In the genomic region with DNA sequence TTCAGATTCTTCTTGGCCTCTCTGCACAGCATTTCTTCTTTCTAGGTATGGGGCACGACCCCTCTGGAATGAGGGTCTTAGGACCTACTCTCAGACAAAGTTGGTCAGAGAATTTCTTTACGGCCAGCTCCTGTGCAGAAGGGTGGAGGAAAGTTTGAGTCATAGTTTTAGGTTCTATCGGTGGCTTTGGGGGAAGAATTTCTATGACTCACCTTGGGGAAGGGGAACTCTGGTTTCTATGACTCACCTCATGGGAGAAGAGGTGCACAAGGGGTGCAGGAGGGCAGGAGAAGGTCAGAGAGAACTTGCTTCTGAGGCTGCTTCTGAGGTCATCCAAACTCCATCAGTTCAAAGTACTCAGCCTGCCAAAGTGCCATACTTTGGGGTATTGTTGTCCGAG, we compare ENCODE assay signal across 9 cellular contexts. TPM values are rescaled to one million over a fixed set of nuclear protein-coding genes. Genes with fewer than 3 reads are reported as not detected.
DNase-seq lines count a peak whose midpoint lies in the region; ATAC-seq and TF ChIP-seq lines count a peak whose summit lies in the region.
"Had no signal": no experiment of that assay in that cellular context is flagged by ENCODE, and none has a peak within 500 bp of the region (broad histone marks: within the 10 kb centered on the region; RNA-seq: fewer than 3 reads in every experiment).

No MANE protein-coding gene starts in this region.

- TF ChIP-seq CTCF in GM13976 (IDR thresholded peaks at IDR 0.05; ENCODE audit: borderline replicate concordance, control extremely low read depth, extremely low read depth, insufficient read depth, missing control alignments) (no peak), Panc1 (IDR thresholded peaks at IDR 0.05) (no peak), fibroblast of mammary gland (conservative IDR thresholded peaks at IDR 0.05; ENCODE audit: control insufficient read depth, insufficient read depth, low read depth, low read length) (no peak)

- peaks cover 2% of the 10 kb centered on the region; the same call in 1 of the 2 replicates for H3K4me1 ChIP-seq in Panc1 (ENCODE audit: control insufficient read depth, insufficient read depth, low read length)

- peak overlapping the region; percentile 36; the same call in 1 of the 2 replicates for H3K27ac ChIP-seq in Panc1 (ENCODE audit: low read length)

- no peaks in the 10 kb centered on the region for H3K27me3 ChIP-seq in Panc1 (ENCODE audit: control insufficient read depth, insufficient read depth, low read length)

- POLR2A ChIA-PET in Panc1 (lab: Charles Lee), result no interaction called here

- H3K4me3 ChIP-seq in Panc1 (ENCODE audit: low read depth in 2 of 2, low read length in 2 of 2) (no peak overlapping the region), fibroblast of mammary gland (ENCODE audit: control insufficient read depth, low read depth, low read length) (no peak overlapping the region)

- no TSS peak for BruUV-seq in Panc1 (replicated peaks; lab: Mats Ljungman, UMichigan)

- peak; percentile 63 for DNase-seq in GM13976 (ENCODE audit: low spot score)
- DNase-seq in Panc1 (ENCODE audit: low read depth, low spot score), result no peak
- peak; percentile 80 for DNase-seq in fibroblast of mammary gland (ENCODE audit: low read depth)
- no peak for DNase-seq in ecto neural progenitor cell (ENCODE audit: low spot score)
- no peak for DNase-seq in sciatic nerve (ENCODE audit: low spot score)
- no peak for DNase-seq in COLO829 (ENCODE audit: low spot score)
- no peak for DNase-seq in NCI-H1417 (lab: John Stamatoyannopoulos, UW)

- CTCF ChIA-PET in Panc1 (lab: Charles Lee), result no interaction called here

- intact Hi-C loops in Panc1 (cut with micrococcal nuclease; ENCODE audit: unreplicated experiment) (loop anchor here (10.0 kb wide), 1 partner anchor 1113 kb away; no protein-coding TSS in a partner anchor), sciatic nerve (cut with DNase I) (loop anchor here (5.0 kb wide), 1 partner anchor 1016 kb away; the partner anchor contains the start of gene NETO2)

- in situ Hi-C loops in GM13976 (cut with MboI; ENCODE audit: low sequenced_read_pairs, unreplicated experiment), result no loop called here
- in situ Hi-C loops in Panc1 (cut with HindIII; ENCODE audit: low pct_unique_long_range_greater_than_20kb, low sequenced_read_pairs), result no loop called here

- ATAC-seq in HG02571 (IDR thresholded peaks at IDR 0.05; ENCODE audit: unreplicated experiment) (peak; percentile 59), Panc1 (no peak; the same call in 1 of the 2 replicates), sciatic nerve (no peak)

- H3K9me3 ChIP-seq in Panc1 (ENCODE audit: control insufficient read depth, insufficient read depth, low read depth, low read length), result no peaks in the 10 kb centered on the region

- no peaks in the 10 kb centered on the region for H3K36me3 ChIP-seq in Panc1 (ENCODE audit: control insufficient read depth, insufficient read depth, low read length)

RNA-seq across cellular contexts. Expression of gene ABCC12, which starts 2.5 kb away (rescaled TPM):
- total RNA-seq in Panc1 (2021; ENCODE audit: unreplicated experiment) (not detected), sciatic nerve (not detected)
- not detected for polyA plus RNA-seq in Panc1 (2012; ENCODE audit: insufficient read length)
- total RNA-seq: glomerular endothelial cell had no signal

Comparison
In these comparisons a context has a peak if more than half of its experiments do, and no peak if none do; other contexts are left out.
1. DNase-seq: peak in GM13976 (single experiment) and fibroblast of mammary gland (single experiment); none in Panc1 (single experiment), ecto neural progenitor cell (single experiment), sciatic nerve (single experiment), COLO829 (single experiment) and NCI-H1417 (0 of 3).